In genomic region chr1:222464841-222465210, GRCh38 we compare ENCODE assay signal across 8 cellular contexts.
DNase-seq lines count a peak whose midpoint lies in the region; ATAC-seq and TF ChIP-seq lines count a peak whose summit lies in the region.

No MANE protein-coding gene starts in this region.

- DNase-seq in NCI-H510A treated with DMSO at 0.1 percent for 48 hours (lab: John Stamatoyannopoulos, UW): peak; percentile 11
- no peak for DNase-seq in NCI-H510A (lab: John Stamatoyannopoulos, UW)
- DNase-seq in NT2/D1 (ENCODE audit: low read depth, low spot score): peak; percentile 44
- peak; percentile 91 for DNase-seq in activated CD8-positive, alpha-beta memory T cell treated with anti-CD3 and anti-CD28 coated beads, Interleukin-2, amount 50 U/mL, for 48 hours
- peak; percentile 16 for DNase-seq in epithelial cell of proximal tubule (ENCODE audit: low read depth)
- DNase-seq in myocyte (ENCODE audit: low read depth): peak; percentile 56

- no peaks in the 10 kb centered on the region for H3K36me3 ChIP-seq in NT2/D1 (ENCODE audit: insufficient read depth, insufficient read length, low read length)

- H3K36me3 Mint-ChIP-seq in stimulated activated memory B cell treated with anti-CD40 and anti-IgM and Interleukin-4, amounts not matched to agents 10 μg/mL and 1 μg/mL and 100 μg/mL, for 72 hours: no peaks in the 10 kb centered on the region

- H3K4me3 ChIP-seq in NT2/D1 (ENCODE audit: insufficient read length, low read depth): peak overlapping the region; percentile 19
- peak overlapping the region; percentile 62 for H3K4me3 ChIP-seq in epithelial cell of proximal tubule (ENCODE audit: low read depth, low read length)

- no peaks in the 10 kb centered on the region for H3K27me3 ChIP-seq in NT2/D1 (ENCODE audit: insufficient read depth, insufficient read length)

- peaks cover 9% of the 10 kb centered on the region for H3K27me3 Mint-ChIP-seq in stimulated activated memory B cell treated with anti-CD40 and anti-IgM and Interleukin-4, amounts not matched to agents 10 μg/mL and 1 μg/mL and 100 μg/mL, for 72 hours

- ATAC-seq in HG03139 (IDR thresholded peaks at IDR 0.05; ENCODE audit: unreplicated experiment): peak; percentile 10
- peak; percentile 22 for ATAC-seq in stimulated activated memory B cell treated with anti-CD40 and anti-IgM and Interleukin-4, amounts not matched to agents 10 μg/mL and 1 μg/mL and 100 μg/mL, for 72 hours

- peaks cover 11% of the 10 kb centered on the region for H3K4me1 Mint-ChIP-seq in stimulated activated memory B cell treated with anti-CD40 and anti-IgM and Interleukin-4, amounts not matched to agents 10 μg/mL and 1 μg/mL and 100 μg/mL, for 72 hours

- H3K9me3 Mint-ChIP-seq in stimulated activated memory B cell treated with anti-CD40 and anti-IgM and Interleukin-4, amounts not matched to agents 10 μg/mL and 1 μg/mL and 100 μg/mL, for 72 hours: no peaks in the 10 kb centered on the region

- no peak for TF ChIP-seq CTCF in epithelial cell of proximal tubule (conservative IDR thresholded peaks at IDR 0.05; ENCODE audit: low read depth, low read length)

- peaks cover 3% of the 10 kb centered on the region; the same call in 1 of the 2 replicates for H3K9me3 ChIP-seq in NT2/D1 (ENCODE audit: insufficient read depth, low read length)

- no peak overlapping the region for H3K9ac ChIP-seq in NT2/D1 (ENCODE audit: insufficient read length, low read depth)

- H3K27ac Mint-ChIP-seq in stimulated activated memory B cell treated with anti-CD40 and anti-IgM and Interleukin-4, amounts not matched to agents 10 μg/mL and 1 μg/mL and 100 μg/mL, for 72 hours: peak overlapping the region; percentile 84

- H3K4me3 Mint-ChIP-seq in stimulated activated memory B cell treated with anti-CD40 and anti-IgM and Interleukin-4, amounts not matched to agents 10 μg/mL and 1 μg/mL and 100 μg/mL, for 72 hours: peak overlapping the region; percentile 84

- no peaks in the 10 kb centered on the region for H3K4me1 ChIP-seq in NT2/D1 (ENCODE audit: insufficient read depth, insufficient read length)
